8 cellular contexts compared by ENCODE assay signal in genomic region chr14:68979722-68980552, GRCh38. TPM values are rescaled to one million over a fixed set of nuclear protein-coding genes. Genes with fewer than 3 reads are reported as not detected.
DNase-seq lines count a peak whose midpoint lies in the region; ATAC-seq, FAIRE-seq and TF ChIP-seq lines count a peak whose summit lies in the region.

No MANE protein-coding gene starts in this region.

- 39% methylated on average over 34 of the region's 48 CpGs for WGBS in GM12878 (ENCODE audit: insufficient coverage, insufficient replicate concordance, low lambda C conversion rate, missing lambda C conversion rate)
- WGBS in small intestine, 3 donors = 4 to 12% (median 11%) methylated on average over 39 to 48 of the region's 48 CpGs

- H4K20me1 ChIP-seq in GM12878 (ENCODE audit: control insufficient read depth, insufficient read depth) (no peaks in the 10 kb centered on the region), OCI-LY7 (ENCODE audit: insufficient read depth, low read length) (no peaks in the 10 kb centered on the region)

- peak overlapping the region; percentile 88 for H3K4me2 ChIP-seq in GM12878 (ENCODE audit: control insufficient read depth, insufficient read depth)
- H3K4me2 ChIP-seq in OCI-LY7 (ENCODE audit: low read length) = no peak overlapping the region

- RAD21 ChIA-PET in GM12878 (lab: Charles Lee; ENCODE audit: unreplicated experiment) = interaction anchor here (0.6 to 1.0 kb wide), 2 partner anchors 69 to 1418 kb away, joined by 3 read pairs; no protein-coding TSS in a partner anchor

- FAIRE-seq in GM12878 (lab: Jason Lieb, UNC) = no peak
- no peak for FAIRE-seq in small intestine (lab: Jason Lieb, UNC)

- DNase-seq in NCI-H2227 (lab: John Stamatoyannopoulos, UW; ENCODE audit: unreplicated experiment) = peak; percentile 31
- DNase-seq in NCI-H2227 treated with DMSO at 0.1 percent for 48 hours (lab: John Stamatoyannopoulos, UW) = no peak
- DNase-seq in NCI-H2196 (lab: John Stamatoyannopoulos, UW; ENCODE audit: unreplicated experiment) = peak; percentile 35
- no peak for DNase-seq in GM12878 (ENCODE audit: low read depth, low spot score)
- DNase-seq in iPS-NIHi7 (ENCODE audit: extremely low spot score) = peak; percentile 71
- DNase-seq in small intestine = peak; percentile 37
- DNase-seq in OCI-LY7 (ENCODE audit: low spot score) = no peak

- no peaks in the 10 kb centered on the region; the same call in 2 of the 3 replicates for H3K9me3 ChIP-seq in GM12878 (replicated peaks; ENCODE audit: control insufficient read depth, insufficient read depth, low read length)
- no peaks in the 10 kb centered on the region for H3K9me3 ChIP-seq in small intestine (ENCODE audit: control insufficient read depth, low read depth)
- H3K9me3 ChIP-seq in OCI-LY7 (ENCODE audit: low read length) = no peaks in the 10 kb centered on the region

- H3K27ac ChIP-seq in GM12878 (ENCODE audit: control insufficient read depth, insufficient read depth) (no peak overlapping the region), small intestine (ENCODE audit: low read depth in 1 of 2, low read length in 1 of 2) (peak overlapping the region in 1 of 2 donors; percentile 72), OCI-LY7 (ENCODE audit: low read depth, low read length, poor library complexity, severe bottlenecking) (no peak overlapping the region)

- no TSS peak for BruUV-seq in GM12878 (replicated peaks; lab: Mats Ljungman, UMichigan)
- BruUV-seq in OCI-LY7 (replicated peaks; lab: Mats Ljungman, UMichigan) = no TSS peak

- H2AFZ ChIP-seq in GM12878 (ENCODE audit: control insufficient read depth, low read depth, low read length) (no peak overlapping the region; the same call in 1 of the 2 replicates), OCI-LY7 (ENCODE audit: low read length) (no peak overlapping the region)

- H3K9ac ChIP-seq in GM12878 (ENCODE audit: control insufficient read depth, insufficient read depth, low read length) = no peak overlapping the region; the same call in 1 of the 2 replicates

- TF ChIP-seq POLR2A in GM12878 (IDR thresholded peaks at IDR 0.05; ENCODE audit: low read depth, low read length) = no peak

- H3K4me3 ChIP-seq in GM12878 = peak overlapping the region; percentile 80
- peak overlapping the region; percentile 72 to 91 for H3K4me3 ChIP-seq in small intestine (ENCODE audit: low read depth in 1 of 2, low read length in 2 of 2)
- H3K4me3 ChIP-seq in OCI-LY7 (ENCODE audit: low read depth, low read length, poor library complexity, severe bottlenecking) = no peak overlapping the region

- no peak for TF ChIP-seq EP300 in GM12878 (IDR thresholded peaks at IDR 0.05; ENCODE audit: borderline replicate concordance in 1 of 2, control insufficient read depth in 1 of 2, low read depth in 2 of 2, low read length in 2 of 2)

- CTCF ChIA-PET in GM12878 (lab: Yijun Ruan, JAX) (interaction anchor here (1.2 kb wide), 1 partner anchor 69 kb away, joined by 5 read pairs; no protein-coding TSS in a partner anchor), OCI-LY7 (lab: Charles Lee; ENCODE audit: unreplicated experiment) (no interaction called here)

- TF ChIP-seq CTCF in GM12878 (IDR thresholded peaks at IDR 0.05 in 2 of 3, conservative IDR thresholded peaks at IDR 0.05 in 1 of 3; ENCODE audit: control insufficient read depth in 2 of 3, extremely low read depth in 1 of 3, insufficient read depth in 1 of 3, low read depth in 3 of 3, low read length in 3 of 3) (no peak), OCI-LY7 (conservative IDR thresholded peaks at IDR 0.05; ENCODE audit: low read length) (no peak)

- intact Hi-C loops in GM12878 (cut with micrococcal nuclease; ENCODE audit: unreplicated experiment) = no loop called here
- intact Hi-C loops in OCI-LY7 (cut with micrococcal nuclease; ENCODE audit: unreplicated experiment) = no loop called here

- no peaks in the 10 kb centered on the region for H3K36me3 ChIP-seq in GM12878 (ENCODE audit: control insufficient read depth in 2 of 2, insufficient read depth in 2 of 2, low read length in 1 of 2)
- no peaks in the 10 kb centered on the region for H3K36me3 ChIP-seq in small intestine (ENCODE audit: control insufficient read depth in 2 of 2, insufficient read depth in 2 of 2, low read length in 2 of 2)
- H3K36me3 ChIP-seq in OCI-LY7 (ENCODE audit: insufficient read depth, low read length) = no peaks in the 10 kb centered on the region

- POLR2A ChIA-PET in GM12878 (lab: Charles Lee) = interaction anchor here (0.9 kb wide), 1 partner anchor 10 kb away, joined by 5 read pairs; no protein-coding TSS in a partner anchor
- POLR2A ChIA-PET in OCI-LY7 (lab: Charles Lee) = no interaction called here

- no peaks in the 10 kb centered on the region for H3K9me2 ChIP-seq in OCI-LY7 (ENCODE audit: insufficient read depth, low read length)

- H3K4me1 ChIP-seq in GM12878 (ENCODE audit: control insufficient read depth, insufficient read depth, low read length) (no peaks in the 10 kb centered on the region; the same call in 1 of the 2 replicates), small intestine (ENCODE audit: control insufficient read depth in 2 of 2, insufficient read depth in 1 of 2, low read depth in 1 of 2, low read length in 1 of 2) (peaks cover 0 to 8% of the 10 kb centered on the region in 2 donors), OCI-LY7 (ENCODE audit: insufficient read depth, low read length, poor library complexity, severe bottlenecking) (no peaks in the 10 kb centered on the region)

- H3K27me3 ChIP-seq in GM12878 (replicated peaks in 1 of 2; ENCODE audit: control insufficient read depth in 2 of 2, insufficient read depth in 2 of 2, low read length in 1 of 2) (peaks cover 3 to 11% of the 10 kb centered on the region in 2 experiments; a peak in 3 of 4 replicates), small intestine (ENCODE audit: control insufficient read depth in 2 of 2, insufficient read depth in 2 of 2, low read length in 2 of 2) (no peaks in the 10 kb centered on the region)

- ATAC-seq in GM12878 (no peak), GM18520 (IDR thresholded peaks at IDR 0.05; ENCODE audit: unreplicated experiment) (no peak)

- SMC1A ChIA-PET in GM12878 (lab: Charles Lee; ENCODE audit: uncharacterized antibody, unreplicated experiment) = interaction anchor here (1.4 kb wide), 1 partner anchor 12 kb away, joined by 3 read pairs; no protein-coding TSS in a partner anchor

- H3K79me2 ChIP-seq in GM12878 (ENCODE audit: control insufficient read depth, insufficient read depth, low read length) = no peaks in the 10 kb centered on the region; the same call in none of the 2 replicates
- H3K79me2 ChIP-seq in OCI-LY7 (ENCODE audit: insufficient read depth, low read depth, low read length) = no peaks in the 10 kb centered on the region

- in situ Hi-C loops in GM12878 (cut with MboI) = no loop called here

- TF ChIP-seq RAD21 in GM12878 (IDR thresholded peaks at IDR 0.05; ENCODE audit: insufficient read depth, low read depth, low read length) = no peak

TF ChIP-seq in GM12878, 131 proteins besides CTCF, POLR2A, EP300 and RAD21:
- TF ChIP-seq ATF7 (IDR thresholded peaks at IDR 0.05; ENCODE audit: low read depth) (no peak), PBX3 (IDR thresholded peaks at IDR 0.05; ENCODE audit: insufficient replicate concordance, low read depth, low read length) (no peak), POLR2AphosphoS2 (IDR thresholded peaks at IDR 0.05; ENCODE audit: low read depth, low read length) (no peak), SPI1 (IDR thresholded peaks at IDR 0.05; ENCODE audit: borderline replicate concordance, insufficient read depth, low read depth, low read length) (no peak), YY1 (IDR thresholded peaks at IDR 0.05; ENCODE audit: low read depth, low read length) (no peak), CHD4 (IDR thresholded peaks at IDR 0.05) (no peak)

RNA-seq across cellular contexts. Expression of gene ACTN1, which starts 0.8 kb away (rescaled TPM):
- total RNA-seq in GM12878 (2013; cell fraction: nucleolus; rRNA removed) = 9.5 and 9.9 TPM in 2 replicates
- 2.2 and 3.3 TPM in 2 replicates for total RNA-seq in GM12878 (2014; rRNA removed)
- 1.2 and 1.9 TPM in 2 replicates for total RNA-seq in GM12878 (2014; rRNA removed; fragmentation: Illumina TruSeq; extraction: Trizol)
- total RNA-seq in GM12878 (2021) = 3.8 and 5.7 TPM in 2 replicates
- polyA plus RNA-seq in GM12878 (2011; ENCODE audit: low read depth) = 0.75 TPM
- polyA plus RNA-seq in GM12878 (2011; rRNA removed) = 18.5 and 39.4 TPM in 2 replicates
- 38.6 and 49.2 TPM in 2 replicates for polyA plus RNA-seq in GM12878 (2011; cell fraction: cytosol; rRNA removed)
- 44.2 and 85.1 TPM in 2 replicates for polyA plus RNA-seq in GM12878 (2011; cell fraction: nucleus; rRNA removed)
- 2.0 and 3.2 TPM in 2 replicates for polyA plus RNA-seq in GM12878 (2012)
- polyA plus RNA-seq in GM12878 (2014; fragmentation: Illumina TruSeq; extraction: Trizol) = 2.4 and 5.0 TPM in 2 replicates
- polyA plus RNA-seq in GM12878 (2014; fragmentation: Nextera tagmentation; extraction: Ambion mirVana) = under 1 TPM; 0.14 to 0.51 TPM
- 2.8 and 3.1 TPM in 2 replicates for polyA plus RNA-seq in GM12878 (2014; rRNA removed)
- polyA plus RNA-seq in GM12878 (2016; fragmentation: Nextera tagmentation; extraction: Ambion mirVana) = 1 to 10 TPM; 3.0 to 3.1 TPM
- polyA minus RNA-seq in GM12878 (2011; rRNA and poly(A)+ RNA removed) = 44.8 and 47.7 TPM in 2 replicates
- polyA minus RNA-seq in GM12878 (2011; cell fraction: cytosol; rRNA and poly(A)+ RNA removed) = 39.7 and 40.4 TPM in 2 replicates
- 21.0 and 44.7 TPM in 2 replicates for polyA minus RNA-seq in GM12878 (2011; cell fraction: nucleus; rRNA and poly(A)+ RNA removed)
- 10 to 100 TPM in 2 of 3 donors, 1 to 10 TPM in 1; 6.7 to 55.9 (median 10.3) TPM for polyA plus RNA-seq in small intestine
- 0.39 and 1.8 TPM in 2 replicates for total RNA-seq in OCI-LY7 (2014; rRNA removed; shearing (Covaris generic))
- 0.51 and 1.2 TPM in 2 replicates for total RNA-seq in OCI-LY7 (2022)

Comparison
In these comparisons a context has a peak if more than half of its experiments do, and no peak if none do; other contexts are left out.
1. DNase-seq: peak in NCI-H2227 (single experiment), NCI-H2196 (single experiment), iPS-NIHi7 (single experiment) and small intestine (single experiment); none in NCI-H2227 treated with DMSO at 0.1 percent for 48 hours (single experiment), GM12878 (single experiment) and OCI-LY7 (single experiment).